20 cellular contexts compared by ENCODE assay signal in the genomic region with DNA sequence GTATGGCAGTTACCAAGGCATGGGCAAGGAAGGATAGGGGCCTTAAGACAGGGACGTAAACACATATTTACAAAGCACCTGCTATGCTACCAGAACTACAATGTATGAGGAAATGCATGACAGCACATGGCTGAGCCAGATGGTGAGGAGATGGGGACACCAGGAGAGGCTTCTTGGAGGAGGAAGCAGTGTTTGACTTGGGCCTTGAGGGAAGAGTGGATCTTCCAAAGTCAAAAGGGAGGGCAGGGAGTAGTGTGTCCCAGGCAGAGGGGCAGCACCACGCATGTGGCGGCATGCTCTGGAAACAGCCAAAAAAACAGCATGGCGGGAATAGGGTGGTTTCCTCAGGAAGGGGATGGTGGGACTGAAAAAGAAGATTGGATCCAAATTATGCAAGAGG.
"Had no signal": no experiment of that assay in that cellular context is flagged by ENCODE, and none has a peak within 500 bp of the region (broad histone marks: within the 10 kb centered on the region; RNA-seq: fewer than 3 reads in every experiment).

No MANE protein-coding gene starts in this region.

- DNase-seq: cerebellar nuclear complex; effector CD8-positive, alpha-beta T cell; effector memory CD8-positive, alpha-beta T cell; endodermal cell; erythroblast; foreskin keratinocyte; heart right ventricle; hippocampal formation; left cardiac atrium; left lung; left ventricle myocardium superior; mammary epithelial cell; mucosa of descending colon had no signal

- H3K4me1 Mint-ChIP-seq: endodermal cell had no signal

- H3K36me3 Mint-ChIP-seq: memory B cell, mesothelial cell of epicardium had no signal

- H3K27ac ChIP-seq: coronary artery, epithelial cell of prostate, foreskin keratinocyte, gastroesophageal sphincter, heart right ventricle, left lung had no signal

- H3K27me3 Mint-ChIP-seq: effector memory CD8-positive, alpha-beta T cell had no signal

- H3K4me3 ChIP-seq: coronary artery, gastroesophageal sphincter, heart right ventricle, left lung, lung, mucosa of descending colon had no signal

- H3K4me1 ChIP-seq: foreskin keratinocyte, gastroesophageal sphincter, left lung had no signal

- H3K27ac Mint-ChIP-seq: endodermal cell, memory B cell, mesothelial cell of epicardium had no signal

- H3K27me3 ChIP-seq: foreskin keratinocyte, gastroesophageal sphincter, heart right ventricle, left lung had no signal

- ATAC-seq: effector memory CD8-positive, alpha-beta T cell; esophagus mucosa; foreskin keratinocyte; gastroesophageal sphincter; heart right ventricle; left cardiac atrium; left lung; left ventricle myocardium superior; mucosa of descending colon had no signal

- H3K9me3 Mint-ChIP-seq: endodermal cell, mesothelial cell of epicardium had no signal

- H3K9me3 ChIP-seq: gastroesophageal sphincter, heart right ventricle, left lung, mucosa of descending colon had no signal

- H3K4me3 Mint-ChIP-seq: effector memory CD8-positive, alpha-beta T cell; endodermal cell; memory B cell; mesothelial cell of epicardium had no signal

- H3K36me3 ChIP-seq: gastroesophageal sphincter, heart right ventricle, left lung had no signal
